Comparison of ENCODE assay signal across 22 cellular contexts in the genomic region with DNA sequence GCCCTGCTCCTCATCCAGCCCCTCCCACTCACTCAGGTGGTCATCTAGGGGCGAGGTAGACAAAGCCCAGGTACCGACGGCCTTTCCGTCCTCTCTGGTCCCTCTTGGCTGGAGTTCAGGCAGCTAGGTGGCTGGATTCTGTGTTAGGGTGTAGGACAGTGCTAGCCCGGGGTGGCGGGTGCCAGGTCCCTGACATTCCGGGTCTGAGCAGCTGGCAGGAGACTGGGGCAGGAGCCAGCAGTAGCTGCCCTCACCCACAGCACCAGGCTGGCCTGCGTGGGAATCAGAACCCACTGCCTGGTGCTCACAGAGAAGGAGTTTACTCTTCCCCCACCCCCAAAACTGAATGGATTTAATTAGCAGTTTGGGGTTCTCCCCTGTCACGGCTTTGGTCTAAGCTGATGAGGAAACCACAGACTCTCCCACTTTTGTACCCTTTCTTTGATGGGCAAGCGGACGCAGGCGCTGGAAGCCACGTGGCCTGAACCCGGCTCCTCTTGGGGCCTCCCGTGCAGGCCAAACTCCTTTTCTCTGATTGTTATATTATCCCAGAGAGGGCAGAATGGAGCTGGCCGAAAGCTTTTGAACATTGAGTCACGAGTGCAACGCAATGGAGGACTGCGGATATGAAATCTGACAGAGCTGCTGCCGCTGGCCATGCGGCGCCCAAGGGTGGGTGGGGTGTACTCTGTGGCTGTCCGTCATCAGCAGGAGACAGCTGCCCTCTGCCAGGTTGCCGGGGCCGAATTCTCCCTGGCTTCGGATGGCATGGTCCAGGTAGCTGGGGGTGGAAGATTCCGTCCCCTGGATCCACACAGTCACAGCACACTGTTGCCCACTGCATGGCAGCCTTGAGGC. TPM values are rescaled to one million over a fixed set of nuclear protein-coding genes. Genes with fewer than 3 reads are reported as not detected.
A peak's percentile ranks its signal among the peaks of the same experiment; 100 is the strongest.
DNase-seq lines count a peak whose midpoint lies in the region; TF ChIP-seq lines count a peak whose summit lies in the region.
"Had no signal": no experiment of that assay in that cellular context is flagged by ENCODE, and none has a peak within 500 bp of the region (broad histone marks: within the 10 kb centered on the region; RNA-seq: fewer than 3 reads in every experiment).

No MANE protein-coding gene starts in this region.

- no peak overlapping the region for H2AK5ac ChIP-seq in H9 (ENCODE audit: insufficient read length, low read length)
- H2AK5ac ChIP-seq in neuronal stem cell (ENCODE audit: low read depth, low read length): peak overlapping the region; percentile 50

- no peaks in the 10 kb centered on the region for H3K9me3 ChIP-seq in BLaER1
- no peaks in the 10 kb centered on the region for H3K9me3 ChIP-seq in H9 (ENCODE audit: control insufficient read depth, low read depth, low read length)
- peaks cover 0 to 2% of the 10 kb centered on the region in 2 donors for H3K9me3 ChIP-seq in neuronal stem cell (replicated peaks in 1 of 2; ENCODE audit: control insufficient read depth in 2 of 2, insufficient read depth in 1 of 2, low read depth in 1 of 2, low read length in 2 of 2)
- H3K9me3 ChIP-seq in Peyer's patch: no peaks in the 10 kb centered on the region

- no peak overlapping the region for H3K4me3 Mint-ChIP-seq in H9
- H3K4me3 Mint-ChIP-seq: CD8-positive, alpha-beta T cell had no signal

- H3K27me3 Mint-ChIP-seq in H9 (ENCODE audit: low read depth): peaks cover 19% of the 10 kb centered on the region

- H3K4me3 ChIP-seq in BLaER1 (no peak overlapping the region), neuronal stem cell (ENCODE audit: low read length in 2 of 2) (no peak overlapping the region), Peyer's patch (no peak overlapping the region)
- H3K4me3 ChIP-seq: A549, GM23248 had no signal

- TF ChIP-seq CTCF in H9 (conservative IDR thresholded peaks at IDR 0.05): no peak
- TF ChIP-seq CTCF in Peyer's patch (IDR thresholded peaks at IDR 0.05): no peak

- H4K20me1 ChIP-seq in BLaER1: no peaks in the 10 kb centered on the region
- no peaks in the 10 kb centered on the region for H4K20me1 ChIP-seq in H9 (ENCODE audit: control insufficient read depth, insufficient read depth, insufficient read length)

- TF ChIP-seq POLR2A in Peyer's patch (IDR thresholded peaks at IDR 0.05): no peak

- peaks cover 0 to 1% (median 0%) of the 10 kb centered on the region in 3 experiments; a peak in 1 of 7 replicates for H3K36me3 Mint-ChIP-seq in H9 (ENCODE audit: insufficient read depth in 1 of 3, low read depth in 3 of 3)
- H3K36me3 Mint-ChIP-seq: CD4-positive, CD25-positive, alpha-beta regulatory T cell had no signal

- no peak overlapping the region for H3T11ph ChIP-seq in H9 (ENCODE audit: low read length)

- H3K18ac ChIP-seq in H9 (ENCODE audit: insufficient read length, low read depth, low read length) (peak overlapping the region; percentile 17), neuronal stem cell (ENCODE audit: low read length) (no peak overlapping the region)

- H2BK120ac ChIP-seq in H9 (ENCODE audit: low read depth, low read length, poor library complexity, severe bottlenecking) (no peak overlapping the region), neuronal stem cell (ENCODE audit: low read depth, low read length) (no peak overlapping the region)

- no peak overlapping the region for H2BK15ac ChIP-seq in H9 (ENCODE audit: low read depth, low read length)
- H2BK15ac ChIP-seq in neuronal stem cell (ENCODE audit: low read length): peak overlapping the region; percentile 60

- H3K79me1 ChIP-seq in H9 (ENCODE audit: insufficient read depth, low read depth, low read length, poor library complexity, severe bottlenecking) (no peaks in the 10 kb centered on the region), neuronal stem cell (ENCODE audit: low read depth, low read length) (no peaks in the 10 kb centered on the region)

- H3K4ac ChIP-seq in H9 (ENCODE audit: low read depth, low read length) (no peak overlapping the region), neuronal stem cell (ENCODE audit: low read length) (no peak overlapping the region)

- peak overlapping the region; percentile 42 for H3K4me2 ChIP-seq in BLaER1
- no peak overlapping the region for H3K4me2 ChIP-seq in H9 (ENCODE audit: insufficient read depth, insufficient read length, low read length)
- no peak overlapping the region for H3K4me2 ChIP-seq in neuronal stem cell (ENCODE audit: insufficient read depth, low read length, poor library complexity, severe bottlenecking)
- H3K4me2 ChIP-seq: A549 had no signal

- no peaks in the 10 kb centered on the region for H3K79me2 ChIP-seq in H9 (ENCODE audit: insufficient read depth, low read length)

- no peak overlapping the region for H2BK5ac ChIP-seq in H9 (ENCODE audit: insufficient read length, low read length)
- H2BK5ac ChIP-seq in neuronal stem cell (ENCODE audit: low read length): no peak overlapping the region

- H3K4me1 ChIP-seq in BLaER1: peaks cover 36% of the 10 kb centered on the region
- no peaks in the 10 kb centered on the region for H3K4me1 ChIP-seq in H9 (ENCODE audit: insufficient read depth, low read length)
- peaks cover 0 to 2% of the 10 kb centered on the region in 2 donors for H3K4me1 ChIP-seq in neuronal stem cell (ENCODE audit: control insufficient read depth in 2 of 2, insufficient read depth in 1 of 2, low read depth in 1 of 2, low read length in 2 of 2)
- peaks cover 3 to 9% (median 9%) of the 10 kb centered on the region in 4 donors for H3K4me1 ChIP-seq in Peyer's patch
- H3K4me1 ChIP-seq: BE2C had no signal

- peaks cover 0 to 12% of the 10 kb centered on the region in 2 experiments; a peak in 2 of 4 replicates for H3K4me1 Mint-ChIP-seq in H9

- H4K91ac ChIP-seq in H9 (ENCODE audit: insufficient read length, low read depth, low read length) (no peak overlapping the region), neuronal stem cell (ENCODE audit: low read depth, low read length, poor library complexity) (no peak overlapping the region)

- H2AFZ ChIP-seq in H9 (ENCODE audit: low read length) (no peak overlapping the region), neuronal stem cell (ENCODE audit: low read length) (peak overlapping the region; percentile 45)
- H2AFZ ChIP-seq: GM23248 had no signal

- H3K14ac ChIP-seq in H9 (ENCODE audit: insufficient read depth, low read length): no peak overlapping the region; the same call in 1 of the 2 replicates
- no peak overlapping the region for H3K14ac ChIP-seq in neuronal stem cell (ENCODE audit: low read length)

- no peak overlapping the region for H2BK20ac ChIP-seq in H9 (ENCODE audit: low read depth, low read length, poor library complexity, severe bottlenecking)

- H3K27ac Mint-ChIP-seq in H9: no peak overlapping the region
- H3K27ac Mint-ChIP-seq: CD4-positive, CD25-positive, alpha-beta regulatory T cell; CD8-positive, alpha-beta T cell had no signal

- no peaks in the 10 kb centered on the region for H3K36me3 ChIP-seq in BLaER1
- H3K36me3 ChIP-seq in neuronal stem cell (replicated peaks in 1 of 2; ENCODE audit: control insufficient read depth in 2 of 2, insufficient read depth in 2 of 2, low read length in 2 of 2): no peaks in the 10 kb centered on the region
- no peaks in the 10 kb centered on the region for H3K36me3 ChIP-seq in Peyer's patch
- H3K36me3 ChIP-seq: BE2C had no signal

- no peak overlapping the region for H3K9ac ChIP-seq in BLaER1
- no peak overlapping the region for H3K9ac ChIP-seq in H9 (ENCODE audit: extremely low read depth, insufficient read length, low read length)
- H3K9ac ChIP-seq in neuronal stem cell (ENCODE audit: low read depth, low read length, poor library complexity): no peak overlapping the region
- H3K9ac ChIP-seq: GM23248 had no signal

- no peak overlapping the region for H4K5ac ChIP-seq in H9 (ENCODE audit: insufficient read length, low read depth, low read length)

- peaks cover 12 to 16% of the 10 kb centered on the region in 2 experiments for H3K9me3 Mint-ChIP-seq in H9
- H3K9me3 Mint-ChIP-seq: CD8-positive, alpha-beta T cell had no signal

- peak overlapping the region; percentile 37; the same call in 1 of the 2 replicates for H3K27ac ChIP-seq in BLaER1
- no peak overlapping the region for H3K27ac ChIP-seq in H9 (ENCODE audit: insufficient read length, low read depth, low read length)
- no peak overlapping the region for H3K27ac ChIP-seq in neuronal stem cell (replicated peaks; ENCODE audit: low read length)
- no peak overlapping the region for H3K27ac ChIP-seq in Peyer's patch
- H3K27ac ChIP-seq: A549, C4-2B, GM23248 had no signal

- H3K56ac ChIP-seq in H9 (ENCODE audit: insufficient read length, low read depth, low read length): no peak overlapping the region

- DNase-seq in H9 (no peak), islet precursor cell (peak; percentile 39), neuronal stem cell (ENCODE audit: low spot score) (no peak), Peyer's patch (no peak), DMS79 (lab: John Stamatoyannopoulos, UW) (no peak), RPMI8226 (no peak)
- DNase-seq: 8988T; ACHN; AML-193; BE2C; CD4-positive, CD25-positive, alpha-beta regulatory T cell; CD8-positive, alpha-beta T cell; DMS 273 treated with DMSO at 0.1 percent for 48 hours; DMS79 treated with DMSO at 0.1 percent for 48 hours; GF-D8; GM23248; H7 had no signal

- no peaks in the 10 kb centered on the region for H3K27me3 ChIP-seq in BLaER1
- no peaks in the 10 kb centered on the region for H3K27me3 ChIP-seq in H9 (ENCODE audit: insufficient read depth, low read length)
- H3K27me3 ChIP-seq in neuronal stem cell (ENCODE audit: control insufficient read depth in 3 of 3, insufficient read depth in 3 of 3, low read depth in 1 of 3, low read length in 3 of 3): no peaks in the 10 kb centered on the region
- no peaks in the 10 kb centered on the region for H3K27me3 ChIP-seq in Peyer's patch
- H3K27me3 ChIP-seq: BE2C had no signal

- H2BK12ac ChIP-seq in H9 (ENCODE audit: insufficient read length, low read depth, low read length) (no peak overlapping the region), neuronal stem cell (ENCODE audit: low read length) (no peak overlapping the region)

- no peak overlapping the region for H3K23ac ChIP-seq in H9 (ENCODE audit: insufficient read length, low read depth, low read length)
- no peak overlapping the region for H3K23ac ChIP-seq in neuronal stem cell (ENCODE audit: low read depth, low read length, poor library complexity)

- no peak overlapping the region for H4K8ac ChIP-seq in H9 (replicated peaks; ENCODE audit: insufficient read length, low read depth, low read length)
- H4K8ac ChIP-seq in neuronal stem cell (ENCODE audit: low read depth, low read length): no peak overlapping the region

- H3K23me2 ChIP-seq in H9 (ENCODE audit: insufficient read length, low read depth, low read length, poor library complexity, severe bottlenecking): no peaks in the 10 kb centered on the region

- WGBS in H9 (ENCODE audit: extremely low coverage, insufficient read length, low lambda C conversion rate): no CpG with 5 or more reads among the region's 27 CpGs
- no CpG with 5 or more reads among the region's 27 CpGs for WGBS in neuronal stem cell (ENCODE audit: extremely low coverage in 2 of 2, insufficient read length in 2 of 2, insufficient replicate concordance in 1 of 2), 2 donors

RNA-seq across cellular contexts. Expression of a gene that starts 12.9 kb away (rescaled TPM):
- total RNA-seq in H9 (2021): 11.1 and 13.7 TPM in 2 replicates
- 9.5 TPM for polyA plus RNA-seq in neuronal stem cell (2013, experiment 1 of 2)
- 8.7 TPM for polyA plus RNA-seq in neuronal stem cell (2013, experiment 2 of 2)
- total RNA-seq in Peyer's patch: 10 to 100 TPM; 16.0 to 30.5 (median 24.8) TPM

RNA-seq across cellular contexts. Expression of a gene that starts 59.8 kb away (rescaled TPM):
- not detected in 2 replicates for total RNA-seq in H9 (2021)
- polyA plus RNA-seq in neuronal stem cell (2013, experiment 1 of 2): 0.01 TPM
- polyA plus RNA-seq in neuronal stem cell (2013, experiment 2 of 2): 0.01 TPM
- total RNA-seq in Peyer's patch: not detected
- total RNA-seq: CD4-positive, CD25-positive, alpha-beta regulatory T cell; CD8-positive, alpha-beta T cell; Daoy; GM23248; H1; H7 had no signal
- polyA plus RNA-seq: A549; CD4-positive, CD25-positive, alpha-beta regulatory T cell; GM23248; H1 had no signal
